In genomic region chr10:46528171-46528671, GRCh38 we compare ENCODE assay signal across 20 cellular contexts. TPM values are rescaled to one million over a fixed set of nuclear protein-coding genes. Genes with fewer than 3 reads are reported as not detected.
A peak's percentile ranks its signal among the peaks of the same experiment; 100 is the strongest.
DNase-seq lines count a peak whose midpoint lies in the region; TF ChIP-seq lines count a peak whose summit lies in the region.
"Had no signal": no experiment of that assay in that cellular context is flagged by ENCODE, and none has a peak within 500 bp of the region (broad histone marks: within the 10 kb centered on the region; RNA-seq: fewer than 3 reads in every experiment).

No MANE protein-coding gene starts in this region.

- H3K9me3 Mint-ChIP-seq in activated naive CD4-positive, alpha-beta T cell treated with anti-CD3 and anti-CD28 coated beads for 36 hours, result no peaks in the 10 kb centered on the region
- no peaks in the 10 kb centered on the region for H3K9me3 Mint-ChIP-seq in endodermal cell
- H3K9me3 Mint-ChIP-seq: activated T-helper 17 cell treated with anti-CD3 and anti-CD28 coated beads, Interleukin-2, amount 50 U/mL, for 72 hours; CD8-positive, alpha-beta T cell had no signal

- no peaks in the 10 kb centered on the region for H3K4me1 Mint-ChIP-seq in activated naive CD4-positive, alpha-beta T cell treated with anti-CD3 and anti-CD28 coated beads for 36 hours (ENCODE audit: low read depth)
- no peaks in the 10 kb centered on the region for H3K4me1 Mint-ChIP-seq in endodermal cell
- H3K4me1 Mint-ChIP-seq: activated T-helper 17 cell treated with anti-CD3 and anti-CD28 coated beads, Interleukin-2, amount 50 U/mL, for 72 hours had no signal

- no peak for TF ChIP-seq EP300 in transverse colon (IDR thresholded peaks at IDR 0.05; ENCODE audit: low read depth)

- WGBS in transverse colon (ENCODE audit: low coverage in 1 of 2), 2 donors, result 83 to 85% methylated on average over 6 to 9 of the region's 9 CpGs
- WGBS in endodermal cell (ENCODE audit: insufficient coverage in 1 of 2, insufficient read length in 1 of 2), 2 experiments, result 91 to 92% methylated on average over 7 to 9 of the region's 9 CpGs

- H3K4me1 ChIP-seq in ascending aorta, result peaks cover 7 to 14% of the 10 kb centered on the region in 2 donors
- H3K4me1 ChIP-seq in transverse colon, result peaks cover 4 to 14% (median 10%) of the 10 kb centered on the region in 4 donors
- no peaks in the 10 kb centered on the region for H3K4me1 ChIP-seq in endodermal cell (ENCODE audit: control insufficient read depth, insufficient read depth, low read length)

- H3K27ac ChIP-seq in ascending aorta, result no peak overlapping the region
- H3K27ac ChIP-seq in transverse colon, result no peak overlapping the region
- H3K27ac ChIP-seq in endodermal cell (ENCODE audit: low read depth, low read length), result no peak overlapping the region
- H3K27ac ChIP-seq: esophagus squamous epithelium had no signal

- no peak overlapping the region for H3K4me3 Mint-ChIP-seq in activated naive CD4-positive, alpha-beta T cell treated with anti-CD3 and anti-CD28 coated beads for 36 hours
- no peak overlapping the region for H3K4me3 Mint-ChIP-seq in endodermal cell
- H3K4me3 Mint-ChIP-seq: activated T-helper 17 cell treated with anti-CD3 and anti-CD28 coated beads, Interleukin-2, amount 50 U/mL, for 72 hours; CD8-positive, alpha-beta T cell had no signal

- DNase-seq in activated naive CD4-positive, alpha-beta T cell treated with anti-CD3 and anti-CD28 coated beads for 36 hours, result peak; percentile 2
- no peak for DNase-seq in activated naive CD4-positive, alpha-beta T cell treated with Interleukin-2 at 50 U/mL for 16 hours
- DNase-seq in ascending aorta (ENCODE audit: low spot score in 2 of 2), result peak; percentile 7 to 63
- DNase-seq in mesenteric fat pad (ENCODE audit: low spot score), result peak; percentile 90
- peak; percentile 8 for DNase-seq in transverse colon
- no peak for DNase-seq in DMS153 treated with DMSO at 0.1 percent for 48 hours (lab: John Stamatoyannopoulos, UW; ENCODE audit: unreplicated experiment)
- no peak for DNase-seq in endodermal cell
- DNase-seq: anterior cingulate cortex; CD8-positive, alpha-beta T cell; cerebellar nuclear complex; DMS53; effector CD8-positive, alpha-beta T cell; esophagus squamous epithelium; HCEC 1CT; NCI-H1105 treated with DMSO at 0.1 percent for 48 hours; NCI-H526; stimulated activated CD4-positive, alpha-beta T cell treated with anti-CD3 and anti-CD28 coated beads, Interleukin-2, amount 100 ng/mL, for 24 hours had no signal

- CTCF ChIA-PET in activated naive CD4-positive, alpha-beta T cell treated with anti-CD3 and anti-CD28 coated beads for 36 hours (lab: Charles Lee), result interaction anchor here (0.7 kb wide), 1 partner anchor 23 kb away, joined by 3 read pairs; no protein-coding TSS in a partner anchor

- no peaks in the 10 kb centered on the region for H3K27me3 ChIP-seq in ascending aorta
- H3K27me3 ChIP-seq in transverse colon, result no peaks in the 10 kb centered on the region
- H3K27me3 ChIP-seq in endodermal cell (ENCODE audit: control insufficient read depth, insufficient read depth, low read length, poor library complexity, severe bottlenecking), result no peaks in the 10 kb centered on the region
- H3K27me3 ChIP-seq: esophagus squamous epithelium had no signal

- H3K9me3 ChIP-seq in ascending aorta (no peaks in the 10 kb centered on the region), transverse colon (no peaks in the 10 kb centered on the region), endodermal cell (ENCODE audit: control insufficient read depth, low read length) (no peaks in the 10 kb centered on the region)
- H3K9me3 ChIP-seq: esophagus squamous epithelium had no signal

- H3K27me3 Mint-ChIP-seq in activated naive CD4-positive, alpha-beta T cell treated with anti-CD3 and anti-CD28 coated beads for 36 hours (ENCODE audit: low read depth), result no peaks in the 10 kb centered on the region
- H3K27me3 Mint-ChIP-seq in endodermal cell (ENCODE audit: insufficient read depth), result peaks cover 2% of the 10 kb centered on the region
- H3K27me3 Mint-ChIP-seq: activated T-helper 17 cell treated with anti-CD3 and anti-CD28 coated beads, Interleukin-2, amount 50 U/mL, for 72 hours had no signal

- H3K4me3 ChIP-seq in ascending aorta, result no peak overlapping the region
- no peak overlapping the region for H3K4me3 ChIP-seq in transverse colon
- H3K4me3 ChIP-seq in endodermal cell (ENCODE audit: low read length), result no peak overlapping the region
- H3K4me3 ChIP-seq: esophagus squamous epithelium had no signal

- H3K27ac Mint-ChIP-seq in activated naive CD4-positive, alpha-beta T cell treated with anti-CD3 and anti-CD28 coated beads for 36 hours, result no peak overlapping the region
- H3K27ac Mint-ChIP-seq in endodermal cell, result no peak overlapping the region
- H3K27ac Mint-ChIP-seq: activated T-helper 17 cell treated with anti-CD3 and anti-CD28 coated beads, Interleukin-2, amount 50 U/mL, for 72 hours; CD8-positive, alpha-beta T cell had no signal

- H3K36me3 ChIP-seq in ascending aorta (no peaks in the 10 kb centered on the region), transverse colon (no peaks in the 10 kb centered on the region), endodermal cell (ENCODE audit: control insufficient read depth, insufficient read depth, low read length) (no peaks in the 10 kb centered on the region)
- H3K36me3 ChIP-seq: esophagus squamous epithelium had no signal

- TF ChIP-seq POLR2A in transverse colon (IDR thresholded peaks at IDR 0.05), result no peak

- no peaks in the 10 kb centered on the region for H3K36me3 Mint-ChIP-seq in activated naive CD4-positive, alpha-beta T cell treated with anti-CD3 and anti-CD28 coated beads for 36 hours (ENCODE audit: low read depth)
- H3K36me3 Mint-ChIP-seq in endodermal cell (ENCODE audit: low read depth), result no peaks in the 10 kb centered on the region
- H3K36me3 Mint-ChIP-seq: CD8-positive, alpha-beta T cell had no signal

- H3K9ac ChIP-seq in endodermal cell (ENCODE audit: extremely low read depth, low read length, poor library complexity, severe bottlenecking), result no peak overlapping the region

- in situ Hi-C loops in transverse colon (cut with MboI; ENCODE audit: low pct_ligation_motif_present in 1 of 4, low pct_unique_long_range_greater_than_20kb in 1 of 4, low sequenced_read_pairs in 3 of 4), result no loop called here

- TF ChIP-seq CTCF in ascending aorta (IDR thresholded peaks at IDR 0.05) (no peak), transverse colon (IDR thresholded peaks at IDR 0.05) (no peak), endodermal cell (conservative IDR thresholded peaks at IDR 0.05) (no peak)

- intact Hi-C loops in activated naive CD4-positive, alpha-beta T cell treated with anti-CD3 and anti-CD28 coated beads for 36 hours (cut with micrococcal nuclease), result no loop called here
- intact Hi-C loops in ascending aorta (cut with DNase I), result no loop called here
- intact Hi-C loops in transverse colon (cut with DNase I; ENCODE audit: low total_unique reads), result no loop called here

RNA-seq across cellular contexts. Expression of gene GPRIN2, which starts 28.2 kb away (rescaled TPM):
- not detected for total RNA-seq in activated naive CD4-positive, alpha-beta T cell treated with anti-CD3 and anti-CD28 coated beads for 36 hours
- total RNA-seq in ascending aorta (6.3 TPM), mesenteric fat pad (not detected), transverse colon (10 to 100 TPM; 31.3 to 97.3 (median 53.1) TPM), endodermal cell (10 to 100 TPM; 16.1 to 25.2 TPM)
- polyA plus RNA-seq in endodermal cell (2013, experiment 1 of 2), result 4.7 TPM
- 3.0 TPM for polyA plus RNA-seq in endodermal cell (2013, experiment 2 of 2)
- total RNA-seq: activated T-helper 17 cell treated with anti-CD3 and anti-CD28 coated beads, Interleukin-2, amount 50 U/mL, for 72 hours; CD8-positive, alpha-beta T cell; osteoblast; subcutaneous adipose tissue had no signal

RNA-seq across cellular contexts. Expression of gene SYT15, which starts 50.7 kb away (rescaled TPM):
- total RNA-seq in activated naive CD4-positive, alpha-beta T cell treated with anti-CD3 and anti-CD28 coated beads for 36 hours, result under 1 TPM; 0.30 to 0.43 TPM
- total RNA-seq in ascending aorta (50.9 TPM), mesenteric fat pad (6.3 TPM), transverse colon (under 1 TPM; 0.32 to 0.80 (median 0.39) TPM), endodermal cell (1 to 10 TPM; 1.3 to 3.2 TPM)
- polyA plus RNA-seq in endodermal cell (2013, experiment 1 of 2), result 0.50 TPM
- 0.58 TPM for polyA plus RNA-seq in endodermal cell (2013, experiment 2 of 2)

Comparison
In these comparisons a context has a peak if more than half of its experiments do, and no peak if none do; other contexts are left out.
1. DNase-seq: peak in activated naive CD4-positive, alpha-beta T cell treated with anti-CD3 and anti-CD28 coated beads for 36 hours (single experiment), ascending aorta (2 of 2), mesenteric fat pad (single experiment) and transverse colon (single experiment); none in activated naive CD4-positive, alpha-beta T cell treated with Interleukin-2 at 50 U/mL for 16 hours (single experiment), DMS153 treated with DMSO at 0.1 percent for 48 hours (single experiment) and endodermal cell (single experiment).